8 cellular contexts compared by ENCODE assay signal in the genomic region with DNA sequence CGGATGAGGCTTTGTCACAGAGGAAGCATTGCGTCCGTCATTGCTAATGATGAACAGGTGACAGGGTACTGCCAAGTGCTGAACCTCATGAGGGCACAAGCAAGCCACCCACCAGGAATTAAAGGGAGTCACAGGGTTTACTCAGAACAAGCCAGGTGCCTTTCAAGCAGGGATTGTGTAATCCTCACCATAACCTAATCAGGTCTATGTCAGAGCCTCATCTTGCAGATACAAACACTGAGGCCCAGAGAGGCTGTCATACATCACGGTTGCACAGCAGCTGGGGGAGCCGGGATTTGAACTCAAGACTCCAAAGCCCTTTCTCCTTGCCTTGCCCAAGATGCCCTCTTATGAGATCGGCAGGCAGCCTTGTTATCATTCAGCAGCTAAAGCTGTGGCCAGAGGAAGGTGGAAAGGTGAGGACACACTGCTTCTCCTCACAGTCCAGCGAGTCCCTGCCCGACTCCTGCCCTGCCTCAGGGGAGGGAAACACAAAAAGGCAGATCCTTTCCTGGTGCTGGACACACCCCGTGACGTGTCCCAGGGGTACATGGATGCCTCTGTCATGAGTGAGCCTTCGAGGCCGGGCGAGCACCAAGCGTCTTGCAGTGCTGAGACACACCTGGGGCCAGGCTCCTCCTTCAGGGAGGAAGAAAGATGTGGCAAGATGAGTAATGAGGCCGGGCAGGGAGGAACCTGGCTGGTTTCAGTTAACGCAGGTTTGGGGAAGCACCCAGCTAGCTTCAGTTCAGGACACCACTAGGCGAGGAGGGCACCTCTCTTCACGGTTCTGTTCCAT.
A peak's percentile ranks its signal among the peaks of the same experiment; 100 is the strongest.
DNase-seq lines count a peak whose midpoint lies in the region; ATAC-seq and TF ChIP-seq lines count a peak whose summit lies in the region.

No MANE protein-coding gene starts in this region.

- H3K27ac ChIP-seq in substantia nigra (ENCODE audit: low read depth, low read length, poor library complexity, severe bottlenecking), result no peak overlapping the region

- ATAC-seq in GM18505 (IDR thresholded peaks at IDR 0.05; ENCODE audit: unreplicated experiment), result peak; percentile 79
- peak; percentile 77 for ATAC-seq in GM21576 (IDR thresholded peaks at IDR 0.05; ENCODE audit: unreplicated experiment)

- DNase-seq in iPS-NIHi11 (ENCODE audit: low spot score) (peak; percentile 33), cerebellum (ENCODE audit: low spot score) (no peak), HK-2 (ENCODE audit: unreplicated experiment) (no peak), NCI-H774 (lab: John Stamatoyannopoulos, UW) (no peak), substantia nigra (lab: John Stamatoyannopoulos, UW) (no peak)

- TF ChIP-seq RAD21 in Ishikawa (IDR thresholded peaks at IDR 0.05; ENCODE audit: low read depth), result no peak

- 0 out of 2 replicates have a peak, but pooled peaks have one; percentile 64 for TF ChIP-seq EP300 in Ishikawa (IDR thresholded peaks at IDR 0.05; ENCODE audit: borderline replicate concordance)

- TF ChIP-seq POLR2A in GM18505 (IDR thresholded peaks at IDR 0.05; ENCODE audit: borderline replicate concordance, extremely low read depth, insufficient read depth, insufficient read length), result no peak

TF ChIP-seq in Ishikawa, 13 proteins besides CTCF, POLR2A, EP300 and RAD21:
- no peak for TF ChIP-seq TAF1 (IDR thresholded peaks at IDR 0.05; ENCODE audit: low read depth)
- no peak for TF ChIP-seq TCF12 (IDR thresholded peaks at IDR 0.05; ENCODE audit: low read depth)
- TF ChIP-seq, protein P1, sequence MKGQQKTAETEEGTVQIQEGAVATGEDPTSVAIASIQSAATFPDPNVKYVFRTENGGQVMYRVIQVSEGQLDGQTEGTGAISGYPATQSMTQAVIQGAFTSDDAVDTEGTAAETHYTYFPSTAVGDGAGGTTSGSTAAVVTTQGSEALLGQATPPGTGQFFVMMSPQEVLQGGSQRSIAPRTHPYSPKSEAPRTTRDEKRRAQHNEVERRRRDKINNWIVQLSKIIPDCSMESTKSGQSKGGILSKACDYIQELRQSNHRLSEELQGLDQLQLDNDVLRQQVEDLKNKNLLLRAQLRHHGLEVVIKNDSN (IDR thresholded peaks at IDR 0.05), result no peak
- TF ChIP-seq, protein P2, sequence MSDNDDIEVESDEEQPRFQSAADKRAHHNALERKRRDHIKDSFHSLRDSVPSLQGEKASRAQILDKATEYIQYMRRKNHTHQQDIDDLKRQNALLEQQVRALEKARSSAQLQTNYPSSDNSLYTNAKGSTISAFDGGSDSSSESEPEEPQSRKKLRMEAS (IDR thresholded peaks at IDR 0.05), result peak; percentile 38; the same call in 1 of the 2 replicates
